In the genomic region with DNA sequence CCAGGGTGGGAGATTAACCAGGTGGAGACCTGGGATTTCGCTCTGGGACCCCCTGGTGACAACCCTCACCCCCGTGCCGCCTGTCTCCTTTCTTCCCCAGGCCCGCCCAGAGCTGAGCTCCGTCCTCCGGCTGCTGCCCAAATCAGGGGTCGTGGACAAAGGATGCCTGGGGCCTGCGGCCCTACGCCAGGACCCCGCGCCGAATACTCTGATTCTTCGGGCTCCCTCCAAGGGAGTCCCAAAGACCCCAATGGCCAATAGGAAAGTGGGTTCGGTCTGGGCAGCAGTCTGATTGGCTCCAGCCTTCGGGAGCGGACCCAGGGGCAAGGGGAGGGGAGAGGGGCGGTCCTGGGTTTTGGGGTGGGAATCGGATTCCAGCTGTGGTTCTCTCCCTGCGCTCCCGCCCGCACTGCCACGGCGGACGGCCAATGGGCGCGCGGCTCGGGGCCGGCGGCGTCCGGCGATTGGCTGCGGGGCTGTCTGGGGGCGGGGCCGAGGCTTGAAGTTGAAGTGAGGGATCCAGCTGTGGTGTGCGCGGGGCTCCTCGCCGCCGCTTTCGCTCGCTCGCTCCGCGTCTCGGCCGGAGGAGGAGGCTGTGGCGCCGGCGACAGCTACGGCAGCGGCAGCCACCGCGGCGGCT, we compare ENCODE assay signal across 8 cellular contexts. TPM values are rescaled to one million over a fixed set of nuclear protein-coding genes. Genes with fewer than 3 reads are reported as not detected.
DNase-seq lines count a peak whose midpoint lies in the region; ATAC-seq and TF ChIP-seq lines count a peak whose summit lies in the region.

A gene (plus strand): TSS at position 531 of the 640 bp plus-strand sequence. CDS start 745 bp downstream, outside the sequence.

- H3K23me2 ChIP-seq in H9 (ENCODE audit: insufficient read length, low read depth, low read length, poor library complexity, severe bottlenecking), result peaks cover 26% of the 10 kb centered on the region

- H2AFZ ChIP-seq in H9 (ENCODE audit: low read length), result no peak within 1 kb of the TSS
- H2AFZ ChIP-seq in SK-N-SH (ENCODE audit: low read depth), result peak within 1 kb of the TSS; percentile 79; the same call in 1 of the 2 replicates
- peak within 1 kb of the TSS; percentile 50 for H2AFZ ChIP-seq in parathyroid adenoma

- H3K27me3 Mint-ChIP-seq in H9 (ENCODE audit: low read depth), result peaks cover 80% of the 10 kb centered on the region

- H4K20me1 ChIP-seq in H9 (ENCODE audit: control insufficient read depth, insufficient read depth, insufficient read length) (no peaks in the 10 kb centered on the region), SK-N-SH (ENCODE audit: insufficient read depth) (no peaks in the 10 kb centered on the region)

- TF ChIP-seq RAD21 in SK-N-SH (IDR thresholded peaks at IDR 0.05; ENCODE audit: low read length), result peak; percentile 35

- WGBS in H9 (ENCODE audit: extremely low coverage, insufficient read length, low lambda C conversion rate), result no CpG with 5 or more reads among the region's 56 CpGs
- WGBS in SK-N-SH (ENCODE audit: low lambda C conversion rate), result under 1% methylated on average over 53 of the region's 56 CpGs
- WGBS in thymus, result 2% methylated on average over 56 of the region's 56 CpGs

- no peak within 1 kb of the TSS for H2BK5ac ChIP-seq in H9 (ENCODE audit: insufficient read length, low read length)

- peak within 1 kb of the TSS; percentile 49 to 74 for H3K4me3 ChIP-seq in SK-N-SH (ENCODE audit: low read depth in 2 of 2, low read length in 1 of 2)
- peak within 1 kb of the TSS; percentile 12 for H3K4me3 ChIP-seq in parathyroid adenoma (ENCODE audit: low read depth, low read length)
- peak within 1 kb of the TSS; percentile 54 for H3K4me3 ChIP-seq in thymus (ENCODE audit: low read length)

- no peak within 1 kb of the TSS for H3K9ac ChIP-seq in H9 (ENCODE audit: extremely low read depth, insufficient read length, low read length)
- no peak within 1 kb of the TSS for H3K9ac ChIP-seq in SK-N-SH
- H3K9ac ChIP-seq in parathyroid adenoma, result no peak within 1 kb of the TSS

- H4K5ac ChIP-seq in H9 (ENCODE audit: insufficient read length, low read depth, low read length), result no peak within 1 kb of the TSS

- CTCF ChIA-PET in SK-N-SH (lab: Yijun Ruan, JAX), result interaction anchor here (0.9 to 7.2 kb wide), 13 partner anchors 9 to 124 kb away, joined by 3 to 209 read pairs (median 7); no protein-coding TSS in a partner anchor

- no peak for TF ChIP-seq EP300 in SK-N-SH (IDR thresholded peaks at IDR 0.05; ENCODE audit: borderline replicate concordance in 1 of 2, low read depth in 1 of 2, low read length in 1 of 2)

- intact Hi-C loops in Right ventricle myocardium superior (cut with DNase I), result no loop called here

- H3K4ac ChIP-seq in H9 (ENCODE audit: low read depth, low read length), result no peak within 1 kb of the TSS

- H3K4me1 ChIP-seq in H9 (ENCODE audit: insufficient read depth, low read length), result peaks cover under 1% of the 10 kb centered on the region; the same call in 1 of the 2 replicates
- peaks cover 14 to 83% of the 10 kb centered on the region in 2 experiments for H3K4me1 ChIP-seq in SK-N-SH (ENCODE audit: control insufficient read depth in 1 of 2, insufficient read depth in 2 of 2, low read depth in 1 of 2, low read length in 1 of 2)
- peaks cover 13% of the 10 kb centered on the region for H3K4me1 ChIP-seq in parathyroid adenoma
- peaks cover 5% of the 10 kb centered on the region for H3K4me1 ChIP-seq in thymus (ENCODE audit: control insufficient read depth, insufficient read depth, low read length)

- POLR2A ChIA-PET in SK-N-SH (lab: Yijun Ruan, JAX), result interaction anchor here (0.7 to 1.2 kb wide), 3 partner anchors 66 to 306 kb away, joined by 3 to 6 read pairs (median 3); no protein-coding TSS in a partner anchor

- DNase-seq in G401 (ENCODE audit: low spot score), result peak; percentile 69
- peak; percentile 100 for DNase-seq in H9
- peak; percentile 83 for DNase-seq in LoVo (ENCODE audit: low spot score)
- peak; percentile 99 for DNase-seq in SK-N-SH
- peak; percentile 90 for DNase-seq in activated naive CD4-positive, alpha-beta T cell treated with anti-CD3 and anti-CD28 coated beads, Interleukin-2, amount 50 U/mL, for 16 hours
- DNase-seq in Right ventricle myocardium superior, result peak; percentile 93

- no peak within 1 kb of the TSS for H3K56ac ChIP-seq in H9 (ENCODE audit: insufficient read length, low read depth, low read length)

- H3K27ac ChIP-seq in H9 (ENCODE audit: insufficient read length, low read depth, low read length) (no peak within 1 kb of the TSS), SK-N-SH (ENCODE audit: low read depth in 2 of 2, low read length in 1 of 2) (no peak within 1 kb of the TSS; a peak in 1 of 4 replicates), parathyroid adenoma (no peak within 1 kb of the TSS), thymus (ENCODE audit: low read depth) (no peak within 1 kb of the TSS)

- H3K79me2 ChIP-seq in H9 (ENCODE audit: insufficient read depth, low read length), result no peaks in the 10 kb centered on the region
- no peaks in the 10 kb centered on the region for H3K79me2 ChIP-seq in SK-N-SH (ENCODE audit: insufficient read depth)
- H3K79me2 ChIP-seq in parathyroid adenoma, result no peaks in the 10 kb centered on the region

- H2BK12ac ChIP-seq in H9 (ENCODE audit: insufficient read length, low read depth, low read length), result no peak within 1 kb of the TSS

- H2BK120ac ChIP-seq in H9 (ENCODE audit: low read depth, low read length, poor library complexity, severe bottlenecking), result no peak within 1 kb of the TSS

- peak within 1 kb of the TSS; percentile 72 to 92 for H3K4me3 Mint-ChIP-seq in H9

- H2BK15ac ChIP-seq in H9 (ENCODE audit: low read depth, low read length), result no peak within 1 kb of the TSS

- no peak within 1 kb of the TSS for H2AK5ac ChIP-seq in H9 (ENCODE audit: insufficient read length, low read length)

- no peak within 1 kb of the TSS for H2BK20ac ChIP-seq in H9 (ENCODE audit: low read depth, low read length, poor library complexity, severe bottlenecking)

- H3K4me1 Mint-ChIP-seq in H9, result peaks cover 22 to 43% of the 10 kb centered on the region in 2 experiments

- no peaks in the 10 kb centered on the region; a peak in 1 of 7 replicates for H3K36me3 Mint-ChIP-seq in H9 (ENCODE audit: insufficient read depth in 1 of 3, low read depth in 3 of 3)

- peaks cover 0 to 9% of the 10 kb centered on the region in 2 experiments for H3K36me3 ChIP-seq in SK-N-SH (replicated peaks in 1 of 2; ENCODE audit: control insufficient read depth in 1 of 2, insufficient read depth in 2 of 2, low read length in 1 of 2)
- no peaks in the 10 kb centered on the region for H3K36me3 ChIP-seq in parathyroid adenoma (ENCODE audit: control insufficient read depth, insufficient read depth, low read length)
- H3K36me3 ChIP-seq in thymus (ENCODE audit: control insufficient read depth, insufficient read depth), result no peaks in the 10 kb centered on the region

- H3K9me3 ChIP-seq in H9 (ENCODE audit: control insufficient read depth, low read depth, low read length) (no peaks in the 10 kb centered on the region), SK-N-SH (no peaks in the 10 kb centered on the region), parathyroid adenoma (ENCODE audit: control insufficient read depth, low read length) (no peaks in the 10 kb centered on the region), thymus (ENCODE audit: control insufficient read depth) (peaks cover 1% of the 10 kb centered on the region)

- H3K27me3 ChIP-seq in H9 (ENCODE audit: insufficient read depth, low read length), result peaks cover 41% of the 10 kb centered on the region
- H3K27me3 ChIP-seq in SK-N-SH (ENCODE audit: insufficient read depth), result peaks cover 31% of the 10 kb centered on the region
- peaks cover 6% of the 10 kb centered on the region for H3K27me3 ChIP-seq in parathyroid adenoma (ENCODE audit: control insufficient read depth, insufficient read depth, low read length)
- H3K27me3 ChIP-seq in thymus (ENCODE audit: control insufficient read depth, insufficient read depth), result peaks cover 83% of the 10 kb centered on the region

- no peak within 1 kb of the TSS for H3K14ac ChIP-seq in H9 (ENCODE audit: insufficient read depth, low read length)

- no peaks in the 10 kb centered on the region for H3K79me1 ChIP-seq in H9 (ENCODE audit: insufficient read depth, low read depth, low read length, poor library complexity, severe bottlenecking)

- peak; percentile 96 for ATAC-seq in Right ventricle myocardium superior (ENCODE audit: poor library complexity)

- H3K23ac ChIP-seq in H9 (ENCODE audit: insufficient read length, low read depth, low read length), result no peak within 1 kb of the TSS

- peak within 1 kb of the TSS; percentile 68 to 97 (median 97); a peak in 6 of 7 replicates for H3K27ac Mint-ChIP-seq in H9

- H3K9me3 Mint-ChIP-seq in H9, result no peaks in the 10 kb centered on the region

- in situ Hi-C loops in G401 (cut with HindIII; ENCODE audit: low sequenced_read_pairs), result loop anchor here (5.0 kb wide), 1 partner anchor 77 kb away; no protein-coding TSS in a partner anchor

- no peaks in the 10 kb centered on the region for H3K9me2 ChIP-seq in SK-N-SH

- H3K18ac ChIP-seq in H9 (ENCODE audit: insufficient read length, low read depth, low read length), result peak within 1 kb of the TSS; percentile 83

- no peak within 1 kb of the TSS for H4K8ac ChIP-seq in H9 (replicated peaks; ENCODE audit: insufficient read length, low read depth, low read length)

- H3T11ph ChIP-seq in H9 (ENCODE audit: low read length), result no peak within 1 kb of the TSS

- TF ChIP-seq CTCF in H9 (conservative IDR thresholded peaks at IDR 0.05) (no peak), SK-N-SH (IDR thresholded peaks at IDR 0.05) (no peak), parathyroid adenoma (IDR thresholded peaks at IDR 0.05) (no peak)

- peaks cover 20% of the 10 kb centered on the region for H3F3A ChIP-seq in SK-N-SH (replicated peaks; ENCODE audit: insufficient read depth)

- no peak within 1 kb of the TSS for H4K91ac ChIP-seq in H9 (ENCODE audit: insufficient read length, low read depth, low read length)

- peak within 1 kb of the TSS; percentile 74 for H3K4me2 ChIP-seq in H9 (ENCODE audit: insufficient read depth, insufficient read length, low read length)
- H3K4me2 ChIP-seq in SK-N-SH, result peak within 1 kb of the TSS; percentile 100
- peak within 1 kb of the TSS; percentile 57 for H3K4me2 ChIP-seq in parathyroid adenoma (ENCODE audit: low read length)

RNA-seq across cellular contexts. Expression of the gene that starts here (rescaled TPM):
- total RNA-seq in G401 (2014; rRNA removed; shearing (Covaris generic)), result 5.1 and 13.0 TPM in 2 replicates
- total RNA-seq in H9 (2021) (1.5 and 1.7 TPM in 2 replicates), Right ventricle myocardium superior (0.24 TPM)
- polyA plus RNA-seq in SK-N-SH (2012; rRNA removed) (0.15 and 0.21 TPM in 2 replicates), thymus (0.27 TPM)
- polyA plus RNA-seq in SK-N-SH (2012; cell fraction: cytosol; rRNA removed), result 0.08 and 0.24 TPM in 2 replicates
- 0.36 and 0.48 TPM in 2 replicates for polyA plus RNA-seq in SK-N-SH (2012; cell fraction: nucleus; rRNA removed)

Comparison
In these comparisons a context has a peak if more than half of its experiments do, and no peak if none do; other contexts are left out.
1. Peak in DNase-seq, H3K4me3 ChIP-seq and H3K4me2 ChIP-seq in SK-N-SH; RNA of the gene not detected or under 1 TPM.
2. Peak in DNase-seq and ATAC-seq in Right ventricle myocardium superior; RNA of the gene not detected or under 1 TPM.